1 cellular context compared by ENCODE assay signal in the genomic region with DNA sequence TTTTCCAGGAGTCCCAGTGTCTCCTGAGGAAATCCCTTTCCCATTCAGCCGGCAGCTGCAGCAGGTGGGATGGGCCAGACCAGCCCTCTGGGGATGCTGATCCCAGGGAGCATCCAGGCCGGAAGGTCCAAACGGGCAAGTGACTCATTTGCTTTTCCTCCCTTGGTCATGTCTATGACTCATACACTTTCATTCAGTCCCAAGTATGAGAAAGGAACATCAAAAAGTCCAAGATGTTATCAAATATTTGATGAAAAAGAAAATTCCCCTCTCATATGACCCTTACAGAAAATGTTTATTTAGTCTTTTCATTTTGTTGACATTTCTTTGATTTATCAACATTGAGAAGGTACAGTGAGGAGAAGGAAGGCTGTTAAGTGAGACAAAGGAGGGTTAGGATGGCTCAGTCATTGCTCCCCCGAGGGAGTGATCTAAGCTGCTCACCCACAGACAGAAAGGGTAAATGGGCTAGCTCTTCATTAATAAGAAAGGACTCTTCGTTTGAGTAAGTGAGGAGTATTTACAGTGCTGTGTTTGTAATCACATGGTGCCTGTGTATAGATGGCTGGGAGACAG.
TF ChIP-seq lines count a peak whose summit lies in the region.

No MANE protein-coding gene starts in this region.

TF ChIP-seq in HepG2, 621 proteins besides CTCF, POLR2A, EP300 and RAD21 (continued from another document and continues in another):
- TF ChIP-seq, protein P1, sequence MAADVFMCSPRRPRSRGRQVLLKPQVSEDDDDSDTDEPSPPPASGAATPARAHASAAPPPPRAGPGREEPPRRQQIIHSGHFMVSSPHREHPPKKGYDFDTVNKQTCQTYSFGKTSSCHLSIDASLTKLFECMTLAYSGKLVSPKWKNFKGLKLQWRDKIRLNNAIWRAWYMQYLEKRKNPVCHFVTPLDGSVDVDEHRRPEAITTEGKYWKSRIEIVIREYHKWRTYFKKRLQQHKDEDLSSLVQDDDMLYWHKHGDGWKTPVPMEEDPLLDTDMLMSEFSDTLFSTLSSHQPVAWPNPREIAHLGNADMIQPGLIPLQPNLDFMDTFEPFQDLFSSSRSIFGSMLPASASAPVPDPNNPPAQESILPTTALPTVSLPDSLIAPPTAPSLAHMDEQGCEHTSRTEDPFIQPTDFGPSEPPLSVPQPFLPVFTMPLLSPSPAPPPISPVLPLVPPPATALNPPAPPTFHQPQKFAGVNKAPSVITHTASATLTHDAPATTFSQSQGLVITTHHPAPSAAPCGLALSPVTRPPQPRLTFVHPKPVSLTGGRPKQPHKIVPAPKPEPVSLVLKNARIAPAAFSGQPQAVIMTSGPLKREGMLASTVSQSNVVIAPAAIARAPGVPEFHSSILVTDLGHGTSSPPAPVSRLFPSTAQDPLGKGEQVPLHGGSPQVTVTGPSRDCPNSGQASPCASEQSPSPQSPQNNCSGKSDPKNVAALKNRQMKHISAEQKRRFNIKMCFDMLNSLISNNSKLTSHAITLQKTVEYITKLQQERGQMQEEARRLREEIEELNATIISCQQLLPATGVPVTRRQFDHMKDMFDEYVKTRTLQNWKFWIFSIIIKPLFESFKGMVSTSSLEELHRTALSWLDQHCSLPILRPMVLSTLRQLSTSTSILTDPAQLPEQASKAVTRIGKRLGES (CRISPR knock-in tag; IDR thresholded peaks at IDR 0.05; ENCODE audit: borderline replicate concordance): no peak
- TF ChIP-seq, protein P2, sequence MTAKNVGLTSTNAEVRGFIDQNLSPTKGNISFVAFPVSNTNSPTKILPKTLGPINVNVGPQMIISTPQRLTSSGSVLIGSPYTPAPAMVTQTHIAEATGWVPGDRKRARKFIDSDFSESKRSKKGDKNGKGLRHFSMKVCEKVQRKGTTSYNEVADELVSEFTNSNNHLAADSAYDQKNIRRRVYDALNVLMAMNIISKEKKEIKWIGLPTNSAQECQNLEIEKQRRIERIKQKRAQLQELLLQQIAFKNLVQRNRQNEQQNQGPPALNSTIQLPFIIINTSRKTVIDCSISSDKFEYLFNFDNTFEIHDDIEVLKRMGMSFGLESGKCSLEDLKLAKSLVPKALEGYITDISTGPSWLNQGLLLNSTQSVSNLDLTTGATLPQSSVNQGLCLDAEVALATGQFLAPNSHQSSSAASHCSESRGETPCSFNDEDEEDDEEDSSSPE (CRISPR knock-in tag; IDR thresholded peaks at IDR 0.05): no peak
- no peak for TF ChIP-seq HIVEP1 (CRISPR knock-in tag; IDR thresholded peaks at IDR 0.05)
- TF ChIP-seq, protein P3, sequence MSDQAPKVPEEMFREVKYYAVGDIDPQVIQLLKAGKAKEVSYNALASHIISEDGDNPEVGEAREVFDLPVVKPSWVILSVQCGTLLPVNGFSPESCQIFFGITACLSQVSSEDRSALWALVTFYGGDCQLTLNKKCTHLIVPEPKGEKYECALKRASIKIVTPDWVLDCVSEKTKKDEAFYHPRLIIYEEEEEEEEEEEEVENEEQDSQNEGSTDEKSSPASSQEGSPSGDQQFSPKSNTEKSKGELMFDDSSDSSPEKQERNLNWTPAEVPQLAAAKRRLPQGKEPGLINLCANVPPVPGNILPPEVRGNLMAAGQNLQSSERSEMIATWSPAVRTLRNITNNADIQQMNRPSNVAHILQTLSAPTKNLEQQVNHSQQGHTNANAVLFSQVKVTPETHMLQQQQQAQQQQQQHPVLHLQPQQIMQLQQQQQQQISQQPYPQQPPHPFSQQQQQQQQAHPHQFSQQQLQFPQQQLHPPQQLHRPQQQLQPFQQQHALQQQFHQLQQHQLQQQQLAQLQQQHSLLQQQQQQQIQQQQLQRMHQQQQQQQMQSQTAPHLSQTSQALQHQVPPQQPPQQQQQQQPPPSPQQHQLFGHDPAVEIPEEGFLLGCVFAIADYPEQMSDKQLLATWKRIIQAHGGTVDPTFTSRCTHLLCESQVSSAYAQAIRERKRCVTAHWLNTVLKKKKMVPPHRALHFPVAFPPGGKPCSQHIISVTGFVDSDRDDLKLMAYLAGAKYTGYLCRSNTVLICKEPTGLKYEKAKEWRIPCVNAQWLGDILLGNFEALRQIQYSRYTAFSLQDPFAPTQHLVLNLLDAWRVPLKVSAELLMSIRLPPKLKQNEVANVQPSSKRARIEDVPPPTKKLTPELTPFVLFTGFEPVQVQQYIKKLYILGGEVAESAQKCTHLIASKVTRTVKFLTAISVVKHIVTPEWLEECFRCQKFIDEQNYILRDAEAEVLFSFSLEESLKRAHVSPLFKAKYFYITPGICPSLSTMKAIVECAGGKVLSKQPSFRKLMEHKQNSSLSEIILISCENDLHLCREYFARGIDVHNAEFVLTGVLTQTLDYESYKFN (CRISPR knock-in tag; conservative IDR thresholded peaks at IDR 0.05): peak; percentile 57; the same call in 1 of the 2 replicates
- no peak for TF ChIP-seq PCBP2 (optimal IDR thresholded peaks at IDR 0.05; ENCODE audit: low read depth, low read length, poor library complexity, severe bottlenecking)
- TF ChIP-seq, protein P4, sequence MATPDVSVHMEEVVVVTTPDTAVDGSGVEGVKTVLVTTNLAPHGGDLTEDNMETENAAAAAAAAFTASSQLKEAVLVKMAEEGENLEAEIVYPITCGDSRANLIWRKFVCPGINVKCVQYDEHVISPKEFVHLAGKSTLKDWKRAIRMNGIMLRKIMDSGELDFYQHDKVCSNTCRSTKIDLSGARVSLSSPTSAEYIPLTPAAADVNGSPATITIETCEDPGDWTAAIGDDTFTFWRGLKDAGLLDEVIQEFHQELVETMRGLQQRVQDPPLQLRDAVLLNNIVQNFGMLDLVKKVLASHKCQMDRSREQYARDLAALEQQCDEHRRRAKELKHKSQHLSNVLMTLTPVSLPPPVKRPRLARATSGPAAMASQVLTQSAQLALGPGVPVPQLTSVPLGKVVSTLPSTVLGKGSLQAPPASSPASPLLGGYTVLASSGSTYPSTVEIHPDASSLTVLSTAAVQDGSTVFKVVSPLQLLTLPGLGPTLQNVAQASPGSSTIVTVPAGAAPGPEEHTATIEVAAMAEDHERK (CRISPR knock-in tag; IDR thresholded peaks at IDR 0.05; ENCODE audit: low read depth): no peak
- TF ChIP-seq, protein P5, sequence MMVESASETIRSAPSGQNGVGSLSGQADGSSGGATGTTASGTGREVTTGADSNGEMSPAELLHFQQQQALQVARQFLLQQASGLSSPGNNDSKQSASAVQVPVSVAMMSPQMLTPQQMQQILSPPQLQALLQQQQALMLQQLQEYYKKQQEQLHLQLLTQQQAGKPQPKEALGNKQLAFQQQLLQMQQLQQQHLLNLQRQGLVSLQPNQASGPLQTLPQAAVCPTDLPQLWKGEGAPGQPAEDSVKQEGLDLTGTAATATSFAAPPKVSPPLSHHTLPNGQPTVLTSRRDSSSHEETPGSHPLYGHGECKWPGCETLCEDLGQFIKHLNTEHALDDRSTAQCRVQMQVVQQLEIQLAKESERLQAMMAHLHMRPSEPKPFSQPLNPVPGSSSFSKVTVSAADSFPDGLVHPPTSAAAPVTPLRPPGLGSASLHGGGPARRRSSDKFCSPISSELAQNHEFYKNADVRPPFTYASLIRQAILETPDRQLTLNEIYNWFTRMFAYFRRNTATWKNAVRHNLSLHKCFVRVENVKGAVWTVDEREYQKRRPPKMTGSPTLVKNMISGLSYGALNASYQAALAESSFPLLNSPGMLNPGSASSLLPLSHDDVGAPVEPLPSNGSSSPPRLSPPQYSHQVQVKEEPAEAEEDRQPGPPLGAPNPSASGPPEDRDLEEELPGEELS (CRISPR knock-in tag; IDR thresholded peaks at IDR 0.05): peak; percentile 60
- TF ChIP-seq, protein P6, sequence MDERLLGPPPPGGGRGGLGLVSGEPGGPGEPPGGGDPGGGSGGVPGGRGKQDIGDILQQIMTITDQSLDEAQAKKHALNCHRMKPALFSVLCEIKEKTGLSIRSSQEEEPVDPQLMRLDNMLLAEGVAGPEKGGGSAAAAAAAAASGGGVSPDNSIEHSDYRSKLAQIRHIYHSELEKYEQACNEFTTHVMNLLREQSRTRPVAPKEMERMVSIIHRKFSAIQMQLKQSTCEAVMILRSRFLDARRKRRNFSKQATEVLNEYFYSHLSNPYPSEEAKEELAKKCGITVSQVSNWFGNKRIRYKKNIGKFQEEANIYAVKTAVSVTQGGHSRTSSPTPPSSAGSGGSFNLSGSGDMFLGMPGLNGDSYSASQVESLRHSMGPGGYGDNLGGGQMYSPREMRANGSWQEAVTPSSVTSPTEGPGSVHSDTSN (CRISPR knock-in tag; IDR thresholded peaks at IDR 0.05): no peak
- TF ChIP-seq ZNF234 (CRISPR knock-in tag; conservative IDR thresholded peaks at IDR 0.05): no peak
- peak; percentile 75 for TF ChIP-seq FOXA3 (CRISPR knock-in tag; IDR thresholded peaks at IDR 0.05)
- TF ChIP-seq CREB1 (IDR thresholded peaks at IDR 0.05): peak; percentile 68
- peak; percentile 41; the same call in 1 of the 2 replicates for TF ChIP-seq CREB1 (CRISPR knock-in tag; IDR thresholded peaks at IDR 0.05)
- 0 out of 2 replicates have a peak, but pooled peaks have one; percentile 46 for TF ChIP-seq SNAI1 (CRISPR knock-in tag; IDR thresholded peaks at IDR 0.05; ENCODE audit: borderline replicate concordance)
- TF ChIP-seq, protein P7, sequence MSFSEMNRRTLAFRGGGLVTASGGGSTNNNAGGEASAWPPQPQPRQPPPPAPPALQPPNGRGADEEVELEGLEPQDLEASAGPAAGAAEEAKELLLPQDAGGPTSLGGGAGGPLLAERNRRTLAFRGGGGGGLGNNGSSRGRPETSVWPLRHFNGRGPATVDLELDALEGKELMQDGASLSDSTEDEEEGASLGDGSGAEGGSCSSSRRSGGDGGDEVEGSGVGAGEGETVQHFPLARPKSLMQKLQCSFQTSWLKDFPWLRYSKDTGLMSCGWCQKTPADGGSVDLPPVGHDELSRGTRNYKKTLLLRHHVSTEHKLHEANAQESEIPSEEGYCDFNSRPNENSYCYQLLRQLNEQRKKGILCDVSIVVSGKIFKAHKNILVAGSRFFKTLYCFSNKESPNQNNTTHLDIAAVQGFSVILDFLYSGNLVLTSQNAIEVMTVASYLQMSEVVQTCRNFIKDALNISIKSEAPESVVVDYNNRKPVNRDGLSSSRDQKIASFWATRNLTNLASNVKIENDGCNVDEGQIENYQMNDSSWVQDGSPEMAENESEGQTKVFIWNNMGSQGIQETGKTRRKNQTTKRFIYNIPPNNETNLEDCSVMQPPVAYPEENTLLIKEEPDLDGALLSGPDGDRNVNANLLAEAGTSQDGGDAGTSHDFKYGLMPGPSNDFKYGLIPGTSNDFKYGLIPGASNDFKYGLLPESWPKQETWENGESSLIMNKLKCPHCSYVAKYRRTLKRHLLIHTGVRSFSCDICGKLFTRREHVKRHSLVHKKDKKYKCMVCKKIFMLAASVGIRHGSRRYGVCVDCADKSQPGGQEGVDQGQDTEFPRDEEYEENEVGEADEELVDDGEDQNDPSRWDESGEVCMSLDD (CRISPR knock-in tag; IDR thresholded peaks at IDR 0.05; ENCODE audit: borderline replicate concordance): no peak
- no peak for TF ChIP-seq GABPA (IDR thresholded peaks at IDR 0.05; ENCODE audit: low read depth, low read length)
- TF ChIP-seq GABPA (CRISPR knock-in tag; IDR thresholded peaks at IDR 0.05; ENCODE audit: low read depth): peak; percentile 37; the same call in 1 of the 2 replicates
- no peak for TF ChIP-seq NFKB2 (CRISPR knock-in tag; IDR thresholded peaks at IDR 0.05; ENCODE audit: borderline replicate concordance)
- peak; percentile 54 for TF ChIP-seq SAP130 (CRISPR knock-in tag; IDR thresholded peaks at IDR 0.05; ENCODE audit: low read depth)
- TF ChIP-seq, protein P8, sequence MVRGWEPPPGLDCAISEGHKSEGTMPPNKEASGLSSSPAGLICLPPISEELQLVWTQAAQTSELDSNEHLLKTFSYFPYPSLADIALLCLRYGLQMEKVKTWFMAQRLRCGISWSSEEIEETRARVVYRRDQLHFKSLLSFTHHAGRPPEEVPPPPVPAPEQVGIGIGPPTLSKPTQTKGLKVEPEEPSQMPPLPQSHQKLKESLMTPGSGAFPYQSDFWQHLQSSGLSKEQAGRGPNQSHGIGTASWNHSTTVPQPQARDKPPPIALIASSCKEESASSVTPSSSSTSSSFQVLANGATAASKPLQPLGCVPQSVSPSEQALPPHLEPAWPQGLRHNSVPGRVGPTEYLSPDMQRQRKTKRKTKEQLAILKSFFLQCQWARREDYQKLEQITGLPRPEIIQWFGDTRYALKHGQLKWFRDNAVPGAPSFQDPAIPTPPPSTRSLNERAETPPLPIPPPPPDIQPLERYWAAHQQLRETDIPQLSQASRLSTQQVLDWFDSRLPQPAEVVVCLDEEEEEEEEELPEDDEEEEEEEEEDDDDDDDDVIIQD (CRISPR knock-in tag; IDR thresholded peaks at IDR 0.05; ENCODE audit: low read depth): peak; percentile 82
- no peak for TF ChIP-seq PHB2 (IDR thresholded peaks at IDR 0.05; ENCODE audit: partially characterized antibody)
- TF ChIP-seq, protein P9, sequence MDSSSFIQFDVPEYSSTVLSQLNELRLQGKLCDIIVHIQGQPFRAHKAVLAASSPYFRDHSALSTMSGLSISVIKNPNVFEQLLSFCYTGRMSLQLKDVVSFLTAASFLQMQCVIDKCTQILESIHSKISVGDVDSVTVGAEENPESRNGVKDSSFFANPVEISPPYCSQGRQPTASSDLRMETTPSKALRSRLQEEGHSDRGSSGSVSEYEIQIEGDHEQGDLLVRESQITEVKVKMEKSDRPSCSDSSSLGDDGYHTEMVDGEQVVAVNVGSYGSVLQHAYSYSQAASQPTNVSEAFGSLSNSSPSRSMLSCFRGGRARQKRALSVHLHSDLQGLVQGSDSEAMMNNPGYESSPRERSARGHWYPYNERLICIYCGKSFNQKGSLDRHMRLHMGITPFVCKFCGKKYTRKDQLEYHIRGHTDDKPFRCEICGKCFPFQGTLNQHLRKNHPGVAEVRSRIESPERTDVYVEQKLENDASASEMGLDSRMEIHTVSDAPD (CRISPR knock-in tag; IDR thresholded peaks at IDR 0.05): no peak
- TF ChIP-seq FLYWCH1 (CRISPR knock-in tag; IDR thresholded peaks at IDR 0.05): no peak
- no peak for TF ChIP-seq ZKSCAN5 (CRISPR knock-in tag; IDR thresholded peaks at IDR 0.05)
- no peak for TF ChIP-seq ZNF543 (CRISPR knock-in tag; IDR thresholded peaks at IDR 0.05)
- peak; percentile 73 for TF ChIP-seq ZNF547 (CRISPR knock-in tag; IDR thresholded peaks at IDR 0.05)
- 0 out of 2 replicates have a peak, but pooled peaks have one; percentile 49 for TF ChIP-seq ZNF598 (CRISPR knock-in tag; IDR thresholded peaks at IDR 0.05; ENCODE audit: borderline replicate concordance)
- 0 out of 2 replicates have a peak, but pooled peaks have one; percentile 24 for TF ChIP-seq KAT8 (CRISPR knock-in tag; IDR thresholded peaks at IDR 0.05)
- TF ChIP-seq, protein P10, sequence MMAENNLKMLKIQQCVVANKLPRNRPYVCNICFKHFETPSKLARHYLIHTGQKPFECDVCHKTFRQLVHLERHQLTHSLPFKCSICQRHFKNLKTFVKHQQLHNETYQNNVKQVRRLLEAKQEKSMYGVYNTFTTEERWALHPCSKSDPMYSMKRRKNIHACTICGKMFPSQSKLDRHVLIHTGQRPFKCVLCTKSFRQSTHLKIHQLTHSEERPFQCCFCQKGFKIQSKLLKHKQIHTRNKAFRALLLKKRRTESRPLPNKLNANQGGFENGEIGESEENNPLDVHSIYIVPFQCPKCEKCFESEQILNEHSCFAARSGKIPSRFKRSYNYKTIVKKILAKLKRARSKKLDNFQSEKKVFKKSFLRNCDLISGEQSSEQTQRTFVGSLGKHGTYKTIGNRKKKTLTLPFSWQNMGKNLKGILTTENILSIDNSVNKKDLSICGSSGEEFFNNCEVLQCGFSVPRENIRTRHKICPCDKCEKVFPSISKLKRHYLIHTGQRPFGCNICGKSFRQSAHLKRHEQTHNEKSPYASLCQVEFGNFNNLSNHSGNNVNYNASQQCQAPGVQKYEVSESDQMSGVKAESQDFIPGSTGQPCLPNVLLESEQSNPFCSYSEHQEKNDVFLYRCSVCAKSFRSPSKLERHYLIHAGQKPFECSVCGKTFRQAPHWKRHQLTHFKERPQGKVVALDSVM (CRISPR knock-in tag; IDR thresholded peaks at IDR 0.05): no peak
- no peak for TF ChIP-seq EED (CRISPR knock-in tag; IDR thresholded peaks at IDR 0.05)
